1 cellular context compared by ENCODE assay signal in genomic region chr14:24959791-24960331, GRCh38.
TF ChIP-seq lines count a peak whose summit lies in the region.

No MANE protein-coding gene starts in this region.

TF ChIP-seq in HepG2, 621 proteins besides CTCF, POLR2A, EP300 and RAD21 (continued from another document and continues in another):
- no peak for TF ChIP-seq ZMAT5 (CRISPR knock-in tag; IDR thresholded peaks at IDR 0.05; ENCODE audit: borderline replicate concordance, low read depth)
- no peak for TF ChIP-seq ZNF530 (CRISPR knock-in tag; IDR thresholded peaks at IDR 0.05; ENCODE audit: low read depth)
- peak; percentile 47 for TF ChIP-seq SAP130 (CRISPR knock-in tag; IDR thresholded peaks at IDR 0.05; ENCODE audit: low read depth)
- no peak for TF ChIP-seq MTA1 (CRISPR knock-in tag; IDR thresholded peaks at IDR 0.05; ENCODE audit: borderline replicate concordance)
- no peak for TF ChIP-seq ZNF549 (CRISPR knock-in tag; IDR thresholded peaks at IDR 0.05)
- no peak for TF ChIP-seq GTF3A (CRISPR knock-in tag; conservative IDR thresholded peaks at IDR 0.05)
- TF ChIP-seq MTF2 (CRISPR knock-in tag; IDR thresholded peaks at IDR 0.05; ENCODE audit: borderline replicate concordance), result no peak
- TF ChIP-seq, protein P1, sequence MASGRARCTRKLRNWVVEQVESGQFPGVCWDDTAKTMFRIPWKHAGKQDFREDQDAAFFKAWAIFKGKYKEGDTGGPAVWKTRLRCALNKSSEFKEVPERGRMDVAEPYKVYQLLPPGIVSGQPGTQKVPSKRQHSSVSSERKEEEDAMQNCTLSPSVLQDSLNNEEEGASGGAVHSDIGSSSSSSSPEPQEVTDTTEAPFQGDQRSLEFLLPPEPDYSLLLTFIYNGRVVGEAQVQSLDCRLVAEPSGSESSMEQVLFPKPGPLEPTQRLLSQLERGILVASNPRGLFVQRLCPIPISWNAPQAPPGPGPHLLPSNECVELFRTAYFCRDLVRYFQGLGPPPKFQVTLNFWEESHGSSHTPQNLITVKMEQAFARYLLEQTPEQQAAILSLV (CRISPR knock-in tag; IDR thresholded peaks at IDR 0.05; ENCODE audit: borderline replicate concordance), result no peak
- TF ChIP-seq ZNF451 (CRISPR knock-in tag; IDR thresholded peaks at IDR 0.05), result no peak
- no peak for TF ChIP-seq TCF12 (IDR thresholded peaks at IDR 0.05)
- no peak for TF ChIP-seq TCF12 (CRISPR knock-in tag; IDR thresholded peaks at IDR 0.05)
- no peak for TF ChIP-seq TGIF2 (CRISPR knock-in tag; IDR thresholded peaks at IDR 0.05)
- no peak; the same call in 1 of the 2 replicates for TF ChIP-seq TARDBP (CRISPR knock-in tag; IDR thresholded peaks at IDR 0.05)
- TF ChIP-seq TFAP4 (IDR thresholded peaks at IDR 0.05; ENCODE audit: borderline replicate concordance, low read depth), result peak; percentile 57; the same call in 1 of the 2 replicates
- TF ChIP-seq, protein P2, sequence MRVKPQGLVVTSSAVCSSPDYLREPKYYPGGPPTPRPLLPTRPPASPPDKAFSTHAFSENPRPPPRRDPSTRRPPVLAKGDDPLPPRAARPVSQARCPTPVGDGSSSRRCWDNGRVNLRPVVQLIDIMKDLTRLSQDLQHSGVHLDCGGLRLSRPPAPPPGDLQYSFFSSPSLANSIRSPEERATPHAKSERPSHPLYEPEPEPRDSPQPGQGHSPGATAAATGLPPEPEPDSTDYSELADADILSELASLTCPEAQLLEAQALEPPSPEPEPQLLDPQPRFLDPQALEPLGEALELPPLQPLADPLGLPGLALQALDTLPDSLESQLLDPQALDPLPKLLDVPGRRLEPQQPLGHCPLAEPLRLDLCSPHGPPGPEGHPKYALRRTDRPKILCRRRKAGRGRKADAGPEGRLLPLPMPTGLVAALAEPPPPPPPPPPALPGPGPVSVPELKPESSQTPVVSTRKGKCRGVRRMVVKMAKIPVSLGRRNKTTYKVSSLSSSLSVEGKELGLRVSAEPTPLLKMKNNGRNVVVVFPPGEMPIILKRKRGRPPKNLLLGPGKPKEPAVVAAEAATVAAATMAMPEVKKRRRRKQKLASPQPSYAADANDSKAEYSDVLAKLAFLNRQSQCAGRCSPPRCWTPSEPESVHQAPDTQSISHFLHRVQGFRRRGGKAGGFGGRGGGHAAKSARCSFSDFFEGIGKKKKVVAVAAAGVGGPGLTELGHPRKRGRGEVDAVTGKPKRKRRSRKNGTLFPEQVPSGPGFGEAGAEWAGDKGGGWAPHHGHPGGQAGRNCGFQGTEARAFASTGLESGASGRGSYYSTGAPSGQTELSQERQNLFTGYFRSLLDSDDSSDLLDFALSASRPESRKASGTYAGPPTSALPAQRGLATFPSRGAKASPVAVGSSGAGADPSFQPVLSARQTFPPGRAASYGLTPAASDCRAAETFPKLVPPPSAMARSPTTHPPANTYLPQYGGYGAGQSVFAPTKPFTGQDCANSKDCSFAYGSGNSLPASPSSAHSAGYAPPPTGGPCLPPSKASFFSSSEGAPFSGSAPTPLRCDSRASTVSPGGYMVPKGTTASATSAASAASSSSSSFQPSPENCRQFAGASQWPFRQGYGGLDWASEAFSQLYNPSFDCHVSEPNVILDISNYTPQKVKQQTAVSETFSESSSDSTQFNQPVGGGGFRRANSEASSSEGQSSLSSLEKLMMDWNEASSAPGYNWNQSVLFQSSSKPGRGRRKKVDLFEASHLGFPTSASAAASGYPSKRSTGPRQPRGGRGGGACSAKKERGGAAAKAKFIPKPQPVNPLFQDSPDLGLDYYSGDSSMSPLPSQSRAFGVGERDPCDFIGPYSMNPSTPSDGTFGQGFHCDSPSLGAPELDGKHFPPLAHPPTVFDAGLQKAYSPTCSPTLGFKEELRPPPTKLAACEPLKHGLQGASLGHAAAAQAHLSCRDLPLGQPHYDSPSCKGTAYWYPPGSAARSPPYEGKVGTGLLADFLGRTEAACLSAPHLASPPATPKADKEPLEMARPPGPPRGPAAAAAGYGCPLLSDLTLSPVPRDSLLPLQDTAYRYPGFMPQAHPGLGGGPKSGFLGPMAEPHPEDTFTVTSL (CRISPR knock-in tag; IDR thresholded peaks at IDR 0.05; ENCODE audit: borderline replicate concordance), result peak; percentile 46; the same call in 1 of the 2 replicates
- no peak for TF ChIP-seq ZBTB34 (CRISPR knock-in tag; IDR thresholded peaks at IDR 0.05)
- TF ChIP-seq, protein P3, sequence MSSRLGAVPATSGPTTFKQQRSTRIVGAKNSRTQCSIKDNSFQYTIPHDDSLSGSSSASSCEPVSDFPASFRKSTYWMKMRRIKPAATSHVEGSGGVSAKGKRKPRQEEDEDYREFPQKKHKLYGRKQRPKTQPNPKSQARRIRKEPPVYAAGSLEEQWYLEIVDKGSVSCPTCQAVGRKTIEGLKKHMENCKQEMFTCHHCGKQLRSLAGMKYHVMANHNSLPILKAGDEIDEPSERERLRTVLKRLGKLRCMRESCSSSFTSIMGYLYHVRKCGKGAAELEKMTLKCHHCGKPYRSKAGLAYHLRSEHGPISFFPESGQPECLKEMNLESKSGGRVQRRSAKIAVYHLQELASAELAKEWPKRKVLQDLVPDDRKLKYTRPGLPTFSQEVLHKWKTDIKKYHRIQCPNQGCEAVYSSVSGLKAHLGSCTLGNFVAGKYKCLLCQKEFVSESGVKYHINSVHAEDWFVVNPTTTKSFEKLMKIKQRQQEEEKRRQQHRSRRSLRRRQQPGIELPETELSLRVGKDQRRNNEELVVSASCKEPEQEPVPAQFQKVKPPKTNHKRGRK (CRISPR knock-in tag; IDR thresholded peaks at IDR 0.05), result no peak
- no peak for TF ChIP-seq SRSF9 (IDR thresholded peaks at IDR 0.05; ENCODE audit: borderline replicate concordance, insufficient read depth, low read depth, low read length, poor library complexity, severe bottlenecking)
- TF ChIP-seq, protein P4, sequence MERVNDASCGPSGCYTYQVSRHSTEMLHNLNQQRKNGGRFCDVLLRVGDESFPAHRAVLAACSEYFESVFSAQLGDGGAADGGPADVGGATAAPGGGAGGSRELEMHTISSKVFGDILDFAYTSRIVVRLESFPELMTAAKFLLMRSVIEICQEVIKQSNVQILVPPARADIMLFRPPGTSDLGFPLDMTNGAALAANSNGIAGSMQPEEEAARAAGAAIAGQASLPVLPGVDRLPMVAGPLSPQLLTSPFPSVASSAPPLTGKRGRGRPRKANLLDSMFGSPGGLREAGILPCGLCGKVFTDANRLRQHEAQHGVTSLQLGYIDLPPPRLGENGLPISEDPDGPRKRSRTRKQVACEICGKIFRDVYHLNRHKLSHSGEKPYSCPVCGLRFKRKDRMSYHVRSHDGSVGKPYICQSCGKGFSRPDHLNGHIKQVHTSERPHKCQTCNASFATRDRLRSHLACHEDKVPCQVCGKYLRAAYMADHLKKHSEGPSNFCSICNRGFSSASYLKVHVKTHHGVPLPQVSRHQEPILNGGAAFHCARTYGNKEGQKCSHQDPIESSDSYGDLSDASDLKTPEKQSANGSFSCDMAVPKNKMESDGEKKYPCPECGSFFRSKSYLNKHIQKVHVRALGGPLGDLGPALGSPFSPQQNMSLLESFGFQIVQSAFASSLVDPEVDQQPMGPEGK (CRISPR knock-in tag; IDR thresholded peaks at IDR 0.05), result peak; percentile 98
- TF ChIP-seq MED8 (CRISPR knock-in tag; IDR thresholded peaks at IDR 0.05; ENCODE audit: insufficient replicate concordance), result no peak
- TF ChIP-seq, protein P5, sequence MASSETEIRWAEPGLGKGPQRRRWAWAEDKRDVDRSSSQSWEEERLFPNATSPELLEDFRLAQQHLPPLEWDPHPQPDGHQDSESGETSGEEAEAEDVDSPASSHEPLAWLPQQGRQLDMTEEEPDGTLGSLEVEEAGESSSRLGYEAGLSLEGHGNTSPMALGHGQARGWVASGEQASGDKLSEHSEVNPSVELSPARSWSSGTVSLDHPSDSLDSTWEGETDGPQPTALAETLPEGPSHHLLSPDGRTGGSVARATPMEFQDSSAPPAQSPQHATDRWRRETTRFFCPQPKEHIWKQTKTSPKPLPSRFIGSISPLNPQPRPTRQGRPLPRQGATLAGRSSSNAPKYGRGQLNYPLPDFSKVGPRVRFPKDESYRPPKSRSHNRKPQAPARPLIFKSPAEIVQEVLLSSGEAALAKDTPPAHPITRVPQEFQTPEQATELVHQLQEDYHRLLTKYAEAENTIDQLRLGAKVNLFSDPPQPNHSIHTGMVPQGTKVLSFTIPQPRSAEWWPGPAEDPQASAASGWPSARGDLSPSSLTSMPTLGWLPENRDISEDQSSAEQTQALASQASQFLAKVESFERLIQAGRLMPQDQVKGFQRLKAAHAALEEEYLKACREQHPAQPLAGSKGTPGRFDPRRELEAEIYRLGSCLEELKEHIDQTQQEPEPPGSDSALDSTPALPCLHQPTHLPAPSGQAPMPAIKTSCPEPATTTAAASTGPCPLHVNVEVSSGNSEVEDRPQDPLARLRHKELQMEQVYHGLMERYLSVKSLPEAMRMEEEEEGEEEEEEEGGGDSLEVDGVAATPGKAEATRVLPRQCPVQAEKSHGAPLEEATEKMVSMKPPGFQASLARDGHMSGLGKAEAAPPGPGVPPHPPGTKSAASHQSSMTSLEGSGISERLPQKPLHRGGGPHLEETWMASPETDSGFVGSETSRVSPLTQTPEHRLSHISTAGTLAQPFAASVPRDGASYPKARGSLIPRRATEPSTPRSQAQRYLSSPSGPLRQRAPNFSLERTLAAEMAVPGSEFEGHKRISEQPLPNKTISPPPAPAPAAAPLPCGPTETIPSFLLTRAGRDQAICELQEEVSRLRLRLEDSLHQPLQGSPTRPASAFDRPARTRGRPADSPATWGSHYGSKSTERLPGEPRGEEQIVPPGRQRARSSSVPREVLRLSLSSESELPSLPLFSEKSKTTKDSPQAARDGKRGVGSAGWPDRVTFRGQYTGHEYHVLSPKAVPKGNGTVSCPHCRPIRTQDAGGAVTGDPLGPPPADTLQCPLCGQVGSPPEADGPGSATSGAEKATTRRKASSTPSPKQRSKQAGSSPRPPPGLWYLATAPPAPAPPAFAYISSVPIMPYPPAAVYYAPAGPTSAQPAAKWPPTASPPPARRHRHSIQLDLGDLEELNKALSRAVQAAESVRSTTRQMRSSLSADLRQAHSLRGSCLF (CRISPR knock-in tag; IDR thresholded peaks at IDR 0.05; ENCODE audit: borderline replicate concordance), result no peak
- TF ChIP-seq HNRNPK (IDR thresholded peaks at IDR 0.05; ENCODE audit: low read depth, low read length, poor library complexity, severe bottlenecking), result no peak
- TF ChIP-seq, protein P6, sequence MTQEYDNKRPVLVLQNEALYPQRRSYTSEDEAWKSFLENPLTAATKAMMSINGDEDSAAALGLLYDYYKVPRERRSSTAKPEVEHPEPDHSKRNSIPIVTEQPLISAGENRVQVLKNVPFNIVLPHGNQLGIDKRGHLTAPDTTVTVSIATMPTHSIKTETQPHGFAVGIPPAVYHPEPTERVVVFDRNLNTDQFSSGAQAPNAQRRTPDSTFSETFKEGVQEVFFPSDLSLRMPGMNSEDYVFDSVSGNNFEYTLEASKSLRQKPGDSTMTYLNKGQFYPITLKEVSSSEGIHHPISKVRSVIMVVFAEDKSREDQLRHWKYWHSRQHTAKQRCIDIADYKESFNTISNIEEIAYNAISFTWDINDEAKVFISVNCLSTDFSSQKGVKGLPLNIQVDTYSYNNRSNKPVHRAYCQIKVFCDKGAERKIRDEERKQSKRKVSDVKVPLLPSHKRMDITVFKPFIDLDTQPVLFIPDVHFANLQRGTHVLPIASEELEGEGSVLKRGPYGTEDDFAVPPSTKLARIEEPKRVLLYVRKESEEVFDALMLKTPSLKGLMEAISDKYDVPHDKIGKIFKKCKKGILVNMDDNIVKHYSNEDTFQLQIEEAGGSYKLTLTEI (CRISPR knock-in tag; conservative IDR thresholded peaks at IDR 0.05), result no peak
- no peak for TF ChIP-seq AKAP8 (CRISPR knock-in tag; IDR thresholded peaks at IDR 0.05)
- TF ChIP-seq ZFYVE20 (CRISPR knock-in tag; IDR thresholded peaks at IDR 0.05; ENCODE audit: borderline replicate concordance, low read depth), result no peak
- TF ChIP-seq DMAP1 (CRISPR knock-in tag; IDR thresholded peaks at IDR 0.05), result no peak
- no peak for TF ChIP-seq SP1 (IDR thresholded peaks at IDR 0.05)
- no peak for TF ChIP-seq SP1 (CRISPR knock-in tag; IDR thresholded peaks at IDR 0.05)
- TF ChIP-seq ZNF713 (CRISPR knock-in tag; IDR thresholded peaks at IDR 0.05), result no peak
- peak; percentile 38 for TF ChIP-seq SKI (IDR thresholded peaks at IDR 0.05; ENCODE audit: partially characterized antibody)
- no peak for TF ChIP-seq NFYC (CRISPR knock-in tag; IDR thresholded peaks at IDR 0.05)
- TF ChIP-seq SMARCE1 (IDR thresholded peaks at IDR 0.05; ENCODE audit: borderline replicate concordance), result no peak
- no peak for TF ChIP-seq ZNF746 (CRISPR knock-in tag; IDR thresholded peaks at IDR 0.05)
- TF ChIP-seq ZNF747 (CRISPR knock-in tag; IDR thresholded peaks at IDR 0.05; ENCODE audit: borderline replicate concordance), result no peak; the same call in 1 of the 2 replicates
- TF ChIP-seq ZNF574 (CRISPR knock-in tag; IDR thresholded peaks at IDR 0.05), result no peak
- no peak for TF ChIP-seq ZNF552 (CRISPR knock-in tag; IDR thresholded peaks at IDR 0.05; ENCODE audit: borderline replicate concordance)
